In genomic region chr2:190181066-190181681, GRCh38 we compare ENCODE assay signal across 8 cellular contexts.
DNase-seq lines count a peak whose midpoint lies in the region; ATAC-seq and TF ChIP-seq lines count a peak whose summit lies in the region.

No MANE protein-coding gene starts in this region.

- peaks cover 0 to 24% of the 10 kb centered on the region in 2 donors for H3K27me3 Mint-ChIP-seq in natural killer cell (ENCODE audit: low read depth in 2 of 2)

- intact Hi-C loops in natural killer cell (cut with micrococcal nuclease): no loop called here

- H3K36me3 ChIP-seq in duodenal mucosa (ENCODE audit: control insufficient read depth in 1 of 2, insufficient read depth in 2 of 2, low read length in 2 of 2): no peaks in the 10 kb centered on the region

- H3K36me3 Mint-ChIP-seq in natural killer cell: no peaks in the 10 kb centered on the region

- H3K4me1 Mint-ChIP-seq in natural killer cell: peaks cover 11 to 17% of the 10 kb centered on the region in 2 donors

- DNase-seq in GM12865 (ENCODE audit: low read depth): peak; percentile 45
- DNase-seq in NCI-H510A treated with DMSO at 0.1 percent for 48 hours (lab: John Stamatoyannopoulos, UW): peak; percentile 59
- DNase-seq in natural killer cell: no peak
- DNase-seq in GM19240 (ENCODE audit: insufficient read length, low spot score): no peak
- no peak for DNase-seq in AG08396 (ENCODE audit: low spot score)
- DNase-seq in D341Med (ENCODE audit: low spot score): no peak

- H3K9me3 Mint-ChIP-seq in natural killer cell: no peaks in the 10 kb centered on the region

- peak; percentile 42 for ATAC-seq in GM21528 (IDR thresholded peaks at IDR 0.05; ENCODE audit: low FRiP score, unreplicated experiment)
- peak; percentile 26 to 61 (median 44) for ATAC-seq in natural killer cell

- TF ChIP-seq CTCF in GM12865 (IDR thresholded peaks at IDR 0.05; ENCODE audit: insufficient read depth, low read depth, low read length, missing control alignments) (no peak), natural killer cell (IDR thresholded peaks at IDR 0.05) (no peak)

- peak overlapping the region; percentile 76 for H3K4me3 ChIP-seq in GM12865 (ENCODE audit: low read depth, low read length)
- peak overlapping the region; percentile 75 to 77 for H3K4me3 ChIP-seq in duodenal mucosa (ENCODE audit: low read depth in 1 of 2, low read length in 2 of 2)

- peaks cover 0 to 2% of the 10 kb centered on the region in 2 donors for H3K27me3 ChIP-seq in duodenal mucosa (ENCODE audit: control insufficient read depth in 1 of 2, insufficient read depth in 2 of 2, low read length in 2 of 2)

- no peak overlapping the region for H3K27ac Mint-ChIP-seq in natural killer cell

- peak overlapping the region; percentile 76 for H3K4me3 Mint-ChIP-seq in natural killer cell

- H3K4me1 ChIP-seq in duodenal mucosa (ENCODE audit: control insufficient read depth in 1 of 2, insufficient read depth in 2 of 2, low read length in 2 of 2): peaks cover 11 to 16% of the 10 kb centered on the region in 2 donors

- H3K9me3 ChIP-seq in duodenal mucosa (ENCODE audit: control insufficient read depth in 1 of 2, low read length in 2 of 2): no peaks in the 10 kb centered on the region

- H3K9ac ChIP-seq in duodenal mucosa (ENCODE audit: low read depth in 1 of 2, low read length in 2 of 2): peak overlapping the region; percentile 65 to 77

- peak overlapping the region; percentile 73 for H3K27ac ChIP-seq in duodenal mucosa (ENCODE audit: low read depth, low read length)

Comparison
In these comparisons a context has a peak if more than half of its experiments do, and no peak if none do; other contexts are left out.
1. DNase-seq: peak in GM12865 (single experiment) and NCI-H510A treated with DMSO at 0.1 percent for 48 hours (single experiment); none in natural killer cell (single experiment), GM19240 (single experiment), AG08396 (single experiment) and D341Med (single experiment).